In genomic region chr9:7811679-7812078, GRCh38 we compare ENCODE assay signal across 15 cellular contexts. TPM values are rescaled to one million over a fixed set of nuclear protein-coding genes. Genes with fewer than 3 reads are reported as not detected.
DNase-seq lines count a peak whose midpoint lies in the region; ATAC-seq and TF ChIP-seq lines count a peak whose summit lies in the region.
"Had no signal": no experiment of that assay in that cellular context is flagged by ENCODE, and none has a peak within 500 bp of the region (broad histone marks: within the 10 kb centered on the region; RNA-seq: fewer than 3 reads in every experiment).

No MANE protein-coding gene starts in this region.

- H3K36me3 ChIP-seq in mucosa of descending colon (ENCODE audit: low read depth): no peaks in the 10 kb centered on the region

- CTCF ChIA-PET in HEK293T (lab: Yijun Ruan, JAX): no interaction called here

- intact Hi-C loops in mucosa of descending colon (cut with DNase I, micrococcal nuclease): no loop called here

- no peak overlapping the region for H3K4me3 ChIP-seq in mucosa of descending colon
- H3K4me3 ChIP-seq: GM23248 had no signal

- peaks cover 14% of the 10 kb centered on the region for H3K4me1 ChIP-seq in mucosa of descending colon (ENCODE audit: low read depth)

- TF ChIP-seq CTCF in mucosa of descending colon (IDR thresholded peaks at IDR 0.05): no peak

- no peaks in the 10 kb centered on the region for H3K9me3 ChIP-seq in mucosa of descending colon

- peak; percentile 96 for ATAC-seq in mucosa of descending colon
- ATAC-seq: CD8-positive, alpha-beta T cell; HCT116 had no signal

- DNase-seq in DMS153 (lab: John Stamatoyannopoulos, UW) (peak; percentile 73), DMS153 treated with DMSO at 0.1 percent for 48 hours (lab: John Stamatoyannopoulos, UW; ENCODE audit: unreplicated experiment) (peak; percentile 57), NCI-H146 treated with DMSO at 0.1 percent for 48 hours (lab: John Stamatoyannopoulos, UW; ENCODE audit: unreplicated experiment) (peak; percentile 38), mucosa of descending colon (peak in 1 of 3 donors; percentile 43), cerebellar cortex (ENCODE audit: low spot score) (no peak), SK-N-DZ (ENCODE audit: low spot score) (no peak), HEK293T (ENCODE audit: extremely low spot score) (no peak)
- DNase-seq: CD8-positive, alpha-beta T cell; DMS 273 treated with DMSO at 0.1 percent for 48 hours; GM23248; IMR-90; NCI-H1436 treated with DMSO at 0.1 percent for 48 hours; NCI-H82; SIG-M5 had no signal

- POLR2A ChIA-PET in HEK293T (lab: Yijun Ruan, JAX): no interaction called here

TF ChIP-seq in HEK293T, 16 proteins besides CTCF, POLR2A, EP300 and RAD21:
- no peak for TF ChIP-seq FOXA1 (IDR thresholded peaks at IDR 0.05)
- TF ChIP-seq CTBP1 (IDR thresholded peaks at IDR 0.05; ENCODE audit: borderline replicate concordance): no peak
- no peak for TF ChIP-seq ELF4 (IDR thresholded peaks at IDR 0.05)
- no peak for TF ChIP-seq FOXK2 (IDR thresholded peaks at IDR 0.05)
- TF ChIP-seq SUZ12 (IDR thresholded peaks at IDR 0.05): no peak
- TF ChIP-seq ZNF384 (IDR thresholded peaks at IDR 0.05): no peak
- no peak for TF ChIP-seq FOXM1 (IDR thresholded peaks at IDR 0.05; ENCODE audit: borderline replicate concordance)
- no peak for TF ChIP-seq NFRKB (IDR thresholded peaks at IDR 0.05)
- no peak for TF ChIP-seq TARDBP (IDR thresholded peaks at IDR 0.05)
- TF ChIP-seq BHLHE40 (IDR thresholded peaks at IDR 0.05; ENCODE audit: borderline replicate concordance): no peak
- TF ChIP-seq HDGF (IDR thresholded peaks at IDR 0.05; ENCODE audit: borderline replicate concordance): no peak
- no peak for TF ChIP-seq LEF1 (IDR thresholded peaks at IDR 0.05; ENCODE audit: borderline replicate concordance)
- no peak for TF ChIP-seq SP1 (IDR thresholded peaks at IDR 0.05)
- TF ChIP-seq PKNOX1 (IDR thresholded peaks at IDR 0.05): no peak
- no peak for TF ChIP-seq L3MBTL2 (conservative IDR thresholded peaks at IDR 0.05)
- TF ChIP-seq ARNT (IDR thresholded peaks at IDR 0.05): no peak
TF ChIP-seq in HEK293T: peak in this region for 0.

RNA-seq across cellular contexts. Expression of gene DMAC1, which starts 12.1 kb away (rescaled TPM):
- 10 to 100 TPM; 49.3 to 89.3 (median 73.8) TPM for total RNA-seq in mucosa of descending colon
- 18.9 TPM in 2 replicates for polyA plus RNA-seq in SK-N-DZ (2014; cell fraction: cytosol; rRNA removed)
- polyA plus RNA-seq in SK-N-DZ (2014; cell fraction: nucleus; rRNA removed): 13.7 and 14.9 TPM in 2 replicates

Comparison
In these comparisons a context has a peak if more than half of its experiments do, and no peak if none do; other contexts are left out.
1. DNase-seq: peak in DMS153 (single experiment), DMS153 treated with DMSO at 0.1 percent for 48 hours (single experiment) and NCI-H146 treated with DMSO at 0.1 percent for 48 hours (single experiment); none in cerebellar cortex (single experiment), SK-N-DZ (single experiment) and HEK293T (single experiment).